Comparison of ENCODE assay signal across 24 cellular contexts in the genomic region with DNA sequence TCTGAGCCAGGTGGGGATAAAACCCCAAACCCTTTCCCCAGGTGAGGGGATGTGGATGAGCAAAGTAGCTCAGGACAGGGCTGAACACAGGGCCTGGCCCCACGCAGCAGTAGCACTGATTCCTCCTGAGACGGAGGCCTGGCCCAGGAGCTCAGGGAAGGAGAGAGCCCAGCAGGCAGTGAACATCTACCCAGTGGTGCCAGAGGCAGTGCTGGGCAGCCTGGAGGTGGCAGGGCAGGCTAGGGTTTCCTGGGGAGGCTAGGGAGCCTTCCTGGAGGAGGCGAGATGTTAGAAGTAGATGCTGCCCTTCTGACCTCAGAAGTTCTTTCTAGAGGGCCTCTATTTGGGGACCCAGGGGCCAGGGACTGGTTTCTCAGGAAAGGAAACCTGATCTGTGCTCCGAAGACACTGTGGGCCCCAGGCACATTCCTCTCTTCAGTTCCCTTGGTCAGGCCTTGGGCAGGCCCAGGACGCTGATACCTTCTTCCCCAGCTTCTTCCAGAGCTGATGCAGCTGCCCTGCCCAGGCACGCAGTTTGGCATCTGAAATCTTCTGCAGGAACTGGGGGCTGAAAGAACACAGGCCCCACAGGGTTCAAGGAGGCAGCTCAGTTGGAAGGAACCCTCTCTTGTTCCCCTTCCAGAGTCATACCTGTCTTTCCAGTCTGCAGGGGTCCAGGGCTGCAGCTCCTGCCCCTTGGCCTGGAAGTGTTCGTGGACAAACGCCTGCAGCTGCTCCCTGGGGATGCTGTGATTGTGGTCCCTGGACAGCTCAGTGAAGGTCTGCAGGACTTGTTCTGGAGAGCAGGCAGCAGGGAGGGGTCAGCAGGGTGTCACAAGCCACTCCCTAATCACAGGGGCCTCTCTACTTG. TPM values are rescaled to one million over a fixed set of nuclear protein-coding genes. Genes with fewer than 3 reads are reported as not detected.
DNase-seq lines count a peak whose midpoint lies in the region; ATAC-seq and TF ChIP-seq lines count a peak whose summit lies in the region.
"Had no signal": no experiment of that assay in that cellular context is flagged by ENCODE, and none has a peak within 500 bp of the region (broad histone marks: within the 10 kb centered on the region; RNA-seq: fewer than 3 reads in every experiment).

No MANE protein-coding gene starts in this region.

- H3K4ac ChIP-seq in trophoblast cell (ENCODE audit: low read depth, low read length), result no peak overlapping the region

- no peak overlapping the region for H4K8ac ChIP-seq in trophoblast cell (ENCODE audit: low read depth, low read length)

- H4K91ac ChIP-seq in trophoblast cell (ENCODE audit: low read depth, low read length), result peak overlapping the region; percentile 5

- H3K4me1 ChIP-seq in GM23338 (ENCODE audit: insufficient read depth) (peaks cover 27% of the 10 kb centered on the region), PC-9 (replicated peaks; ENCODE audit: insufficient read depth) (peaks cover 11% of the 10 kb centered on the region), trophoblast cell (ENCODE audit: control insufficient read depth in 1 of 2, insufficient read depth in 2 of 2, low read length in 2 of 2) (peaks cover 25 to 27% of the 10 kb centered on the region in 2 experiments)

- no peaks in the 10 kb centered on the region for H3K36me3 Mint-ChIP-seq in GM23338 (ENCODE audit: low read depth)
- H3K36me3 Mint-ChIP-seq in T-cell, result no peaks in the 10 kb centered on the region
- H3K36me3 Mint-ChIP-seq: CD14-positive monocyte had no signal

- CTCF ChIA-PET in PC-9 (lab: Charles Lee) (interaction anchor here (0.5 kb wide), 1 partner anchor 460 kb away, joined by 5 read pairs; no protein-coding TSS in a partner anchor), T-cell (lab: Charles Lee) (interaction anchor here in 1 of 2 donors (0.6 kb wide), 1 partner anchor 23 kb away, joined by 3 read pairs; no protein-coding TSS in a partner anchor)

- no peak overlapping the region for H2BK5ac ChIP-seq in trophoblast cell (ENCODE audit: low read depth, low read length, poor library complexity)

- WGBS in trophoblast cell (ENCODE audit: extremely low coverage, insufficient coverage, insufficient read length), result no CpG with 5 or more reads among the region's 8 CpGs

- peak; percentile 11 for DNase-seq in GM23338 (ENCODE audit: low spot score)
- DNase-seq in PC-9, result peak; percentile 50 to 61
- peak; percentile 44 for DNase-seq in epithelial cell of esophagus (ENCODE audit: low read depth)
- peak; percentile 43 to 67 for DNase-seq in trophoblast cell
- no peak for DNase-seq in T-cell
- DNase-seq: ACHN, AML-193, COR-L47, DMS153, EL, HCEC 1CT, Karpas-422, MG63, NCI-H1092, NCI-H146, NCI-H2081 treated with DMSO at 0.1 percent for 48 hours, NCI-H510A, NCI-H82, Peyer's patch, SHP77 treated with DMSO at 0.1 percent for 48 hours had no signal

- H3K9ac ChIP-seq in trophoblast cell (ENCODE audit: low read length), result no peak overlapping the region

- H3K9me3 ChIP-seq in PC-9 (ENCODE audit: insufficient read depth, low read depth) (no peaks in the 10 kb centered on the region), trophoblast cell (ENCODE audit: insufficient read depth, low read depth, low read length) (no peaks in the 10 kb centered on the region)
- H3K9me3 ChIP-seq: MG63, Peyer's patch had no signal

- H3K27ac Mint-ChIP-seq in GM23338 (peak overlapping the region; percentile 75; the same call in 1 of the 2 replicates), T-cell (no peak overlapping the region)
- H3K27ac Mint-ChIP-seq: CD14-positive monocyte had no signal

- H3K79me2 ChIP-seq in GM23338 (replicated peaks; ENCODE audit: insufficient read depth) (no peaks in the 10 kb centered on the region), PC-9 (ENCODE audit: low read depth) (no peaks in the 10 kb centered on the region), trophoblast cell (ENCODE audit: control insufficient read depth, insufficient read depth, low read length, poor library complexity) (no peaks in the 10 kb centered on the region)

- H2BK120ac ChIP-seq in trophoblast cell (ENCODE audit: insufficient read depth, low read length, poor library complexity), result no peak overlapping the region

- H2BK12ac ChIP-seq in trophoblast cell (ENCODE audit: low read length), result no peak overlapping the region

- H3K4me2 ChIP-seq in GM23338 (no peak overlapping the region), PC-9 (peak overlapping the region; percentile 17), trophoblast cell (ENCODE audit: low read length) (peak overlapping the region; percentile 34)

- TF ChIP-seq CTCF in GM23338 (conservative IDR thresholded peaks at IDR 0.05; ENCODE audit: low read depth in 2 of 2) (0 out of 4 replicates have a peak, but pooled peaks of 1 of the 2 experiments have one; percentile 15), PC-9 (conservative IDR thresholded peaks at IDR 0.05) (no peak), epithelial cell of esophagus (IDR thresholded peaks at IDR 0.05; ENCODE audit: insufficient read depth, low read depth, low read length, missing control alignments) (no peak)

- H3K27me3 Mint-ChIP-seq in GM23338 (ENCODE audit: insufficient read depth, low read depth, poor library complexity) (peaks cover 25% of the 10 kb centered on the region), T-cell (no peaks in the 10 kb centered on the region)

- H3K9me2 ChIP-seq in GM23338 (ENCODE audit: insufficient read depth) (no peaks in the 10 kb centered on the region), PC-9 (ENCODE audit: insufficient read depth) (no peaks in the 10 kb centered on the region)

- no TSS peak for BruUV-seq in PC-9 (replicated peaks; lab: Mats Ljungman, UMichigan)

- H4K12ac ChIP-seq in trophoblast cell (ENCODE audit: low read depth, low read length), result no peak overlapping the region

- H3K4me3 Mint-ChIP-seq in GM23338 (no peak overlapping the region), T-cell (no peak overlapping the region)
- H3K4me3 Mint-ChIP-seq: CD14-positive monocyte had no signal

- H3K4me1 Mint-ChIP-seq in GM23338, result peaks cover 35% of the 10 kb centered on the region
- H3K4me1 Mint-ChIP-seq in T-cell, result peaks cover 10 to 17% (median 15%) of the 10 kb centered on the region in 3 donors

- peak overlapping the region; percentile 3 for H3K14ac ChIP-seq in trophoblast cell (ENCODE audit: low read length)

- peaks cover 6% of the 10 kb centered on the region for H3K79me1 ChIP-seq in trophoblast cell (ENCODE audit: low read length)

- no peaks in the 10 kb centered on the region for H3K36me3 ChIP-seq in GM23338 (ENCODE audit: insufficient read depth)
- H3K36me3 ChIP-seq in PC-9 (ENCODE audit: low read depth), result no peaks in the 10 kb centered on the region
- peaks cover 0 to 8% of the 10 kb centered on the region in 2 experiments for H3K36me3 ChIP-seq in trophoblast cell (ENCODE audit: control insufficient read depth in 1 of 2, insufficient read depth in 2 of 2, low read length in 2 of 2)
- H3K36me3 ChIP-seq: MG63 had no signal

- peaks cover 10% of the 10 kb centered on the region; the same call in 1 of the 2 replicates for H3F3A ChIP-seq in GM23338 (replicated peaks; ENCODE audit: low read depth)
- H3F3A ChIP-seq in PC-9 (ENCODE audit: insufficient read depth, low read depth), result peaks cover 16% of the 10 kb centered on the region; the same call in 1 of the 2 replicates

- no peaks in the 10 kb centered on the region for H3K9me3 Mint-ChIP-seq in GM23338
- no peaks in the 10 kb centered on the region for H3K9me3 Mint-ChIP-seq in T-cell
- H3K9me3 Mint-ChIP-seq: CD14-positive monocyte had no signal

- H2AK5ac ChIP-seq in trophoblast cell (ENCODE audit: low read length), result no peak overlapping the region

- H3K18ac ChIP-seq in trophoblast cell (ENCODE audit: low read length), result no peak overlapping the region

- H3K23ac ChIP-seq in trophoblast cell (ENCODE audit: low read length), result no peak overlapping the region

- ATAC-seq in GM23338 (no peak), T-cell (replicated peaks in 1 of 4) (no peak), esophagus mucosa (no peak), HG02981 (IDR thresholded peaks at IDR 0.05; ENCODE audit: unreplicated experiment) (no peak), GM18868 (IDR thresholded peaks at IDR 0.05; ENCODE audit: unreplicated experiment) (no peak)

- POLR2A ChIA-PET in PC-9 (lab: Charles Lee; ENCODE audit: unreplicated experiment) (interaction anchor here (0.6 kb wide), 3 partner anchors 75 to 399 kb away, joined by 3 read pairs; a partner anchor contains a TSS), T-cell (lab: Charles Lee) (no interaction called here)

- no peaks in the 10 kb centered on the region for H3K27me3 ChIP-seq in GM23338 (ENCODE audit: insufficient read depth)
- no peaks in the 10 kb centered on the region for H3K27me3 ChIP-seq in PC-9 (ENCODE audit: insufficient read depth, low read depth)
- no peaks in the 10 kb centered on the region for H3K27me3 ChIP-seq in trophoblast cell (ENCODE audit: insufficient read depth, low read length)
- H3K27me3 ChIP-seq: MG63, Peyer's patch had no signal

- no peaks in the 10 kb centered on the region for H4K20me1 ChIP-seq in GM23338 (replicated peaks; ENCODE audit: insufficient read depth)
- no peaks in the 10 kb centered on the region for H4K20me1 ChIP-seq in PC-9 (ENCODE audit: insufficient read depth)

- intact Hi-C loops in PC-9 (cut with micrococcal nuclease; ENCODE audit: unreplicated experiment), result no loop called here

- H3K27ac ChIP-seq in GM23338 (ENCODE audit: low read depth) (no peak overlapping the region), PC-9 (no peak overlapping the region), trophoblast cell (ENCODE audit: low read depth, low read length) (peak overlapping the region; percentile 55)
- H3K27ac ChIP-seq: Peyer's patch had no signal

- H3K4me3 ChIP-seq in GM23338 (no peak overlapping the region), PC-9 (no peak overlapping the region), epithelial cell of esophagus (ENCODE audit: low read length) (no peak overlapping the region), trophoblast cell (ENCODE audit: low read depth, low read length) (no peak overlapping the region)
- H3K4me3 ChIP-seq: MG63, Peyer's patch had no signal

- H2AFZ ChIP-seq in GM23338 (no peak overlapping the region), PC-9 (no peak overlapping the region), trophoblast cell (ENCODE audit: insufficient read depth, low read length, poor library complexity) (no peak overlapping the region)

TF ChIP-seq in GM23338, 12 proteins besides CTCF, POLR2A, EP300 and RAD21 (continues in another document):
- no peak for TF ChIP-seq STAT1 (IDR thresholded peaks at IDR 0.05; ENCODE audit: unreplicated experiment)

RNA-seq across cellular contexts. Expression of a gene that starts 16.8 kb away (rescaled TPM):
- total RNA-seq in GM23338 (2014; rRNA removed; shearing (Covaris generic)), result not detected in 2 replicates
- polyA plus RNA-seq in GM23338 (2016; fragmentation: Nextera tagmentation; extraction: Ambion mirVana), result 0.24 and 0.36 TPM in 2 replicates
- not detected in 2 replicates for total RNA-seq in PC-9 (2021)
- polyA plus RNA-seq in trophoblast cell (2013), result 0.33 and 0.39 TPM in 2 replicates
- total RNA-seq in T-cell, result not detected
- 0.68 TPM for total RNA-seq in esophagus mucosa
- polyA plus RNA-seq: CD14-positive monocyte had no signal

RNA-seq across cellular contexts. Expression of a gene that starts 55.2 kb away (rescaled TPM):
- total RNA-seq in GM23338 (2014; rRNA removed; shearing (Covaris generic)), result 85.2 and 93.9 TPM in 2 replicates
- polyA plus RNA-seq in GM23338 (2016; fragmentation: Nextera tagmentation; extraction: Ambion mirVana), result 45.3 and 46.0 TPM in 2 replicates
- total RNA-seq in PC-9 (2021), result 122 and 125 TPM in 2 replicates
- 22.5 and 22.6 TPM in 2 replicates for polyA plus RNA-seq in trophoblast cell (2013)
- 1 to 10 TPM; 1.8 to 7.8 (median 4.0) TPM for total RNA-seq in T-cell
- total RNA-seq in esophagus mucosa, result 9.3 TPM
- polyA plus RNA-seq: CD14-positive monocyte had no signal

Comparison
In these comparisons a context has a peak if more than half of its experiments do, and no peak if none do; other contexts are left out.
1. DNase-seq: peak in GM23338 (single experiment), PC-9 (2 of 2), epithelial cell of esophagus (single experiment) and trophoblast cell (2 of 2); none in T-cell (0 of 34).